In the genomic region with DNA sequence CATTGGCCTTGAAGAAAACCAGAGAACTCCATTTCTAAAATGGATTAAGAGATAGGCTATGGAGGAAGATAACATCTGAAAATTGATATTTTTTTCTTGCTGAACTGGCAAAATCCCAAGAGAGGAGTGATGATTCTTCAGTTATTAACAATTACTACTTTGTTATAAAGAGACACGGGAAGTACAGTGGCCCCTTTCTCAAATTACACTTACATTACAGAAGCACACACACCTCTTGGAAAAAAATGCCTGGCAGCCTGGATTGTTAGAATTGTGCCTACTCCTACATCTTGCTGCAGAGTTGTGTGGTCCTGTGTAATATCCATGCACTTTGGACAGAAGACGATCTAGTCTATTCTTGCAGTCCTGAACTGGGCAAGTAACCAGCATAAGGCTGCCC, we compare ENCODE assay signal across 21 cellular contexts.
"Had no signal": no experiment of that assay in that cellular context is flagged by ENCODE, and none has a peak within 500 bp of the region (broad histone marks: within the 10 kb centered on the region; RNA-seq: fewer than 3 reads in every experiment).

No MANE protein-coding gene starts in this region.

- DNase-seq: activated CD4-positive, alpha-beta T cell treated with anti-CD3 and anti-CD28 coated beads for 1 hour; activated gamma-delta T cell; activated T-cell treated with anti-CD3 and anti-CD28 coated beads, Interleukin-2, amount 50 U/mL, for 72 hours; adrenal gland; cerebellar nuclear complex; effector CD4-positive, alpha-beta T cell; heart right ventricle; immature natural killer cell; kidney glomerular epithelial cell; left ventricle myocardium superior; naive thymus-derived CD8-positive, alpha-beta T cell; posterior cingulate gyrus; retina; stimulated activated CD4-positive, alpha-beta T cell treated with anti-CD3 and anti-CD28 coated beads, Interleukin-1b, Interleukin-23, amount 100 ng/mL, for 48 hours; stimulated activated naive CD4-positive, alpha-beta T cell treated with Interleukin-2 at 50 U/mL for 16 hours; T-helper 2 cell; thyroid gland; WERI-Rb-1 had no signal

- H3K36me3 ChIP-seq: adrenal gland, gastroesophageal sphincter, neutrophil, thyroid gland had no signal

- H3K27me3 ChIP-seq: adrenal gland, gastroesophageal sphincter, heart right ventricle, neutrophil, thyroid gland had no signal

- ATAC-seq: activated naive CD4-positive, alpha-beta T cell treated with anti-CD3 and anti-CD28 coated beads, Interleukin-2, amount 50 U/mL, for 72 hours; activated T-cell treated with anti-CD3 and anti-CD28 coated beads, Interleukin-2, amount 50 U/mL, for 72 hours; gastroesophageal sphincter; heart right ventricle; left ventricle myocardium superior; naive thymus-derived CD8-positive, alpha-beta T cell had no signal

- H3K9me3 ChIP-seq: adrenal gland, gastroesophageal sphincter, heart right ventricle, neutrophil, thyroid gland had no signal

- H3K27ac ChIP-seq: adrenal gland, gastroesophageal sphincter, heart right ventricle, neutrophil, thyroid gland, WERI-Rb-1 had no signal

- H3K4me1 ChIP-seq: adrenal gland, thyroid gland had no signal

- H3K4me3 ChIP-seq: adrenal gland, gastroesophageal sphincter, heart right ventricle, thyroid gland had no signal
